In genomic region chr7:32093415-32094408, GRCh38 we compare ENCODE assay signal across 11 cellular contexts. TPM values are rescaled to one million over a fixed set of nuclear protein-coding genes. Genes with fewer than 3 reads are reported as not detected.
DNase-seq lines count a peak whose midpoint lies in the region; ATAC-seq and TF ChIP-seq lines count a peak whose summit lies in the region.
"Had no signal": no experiment of that assay in that cellular context is flagged by ENCODE, and none has a peak within 500 bp of the region (broad histone marks: within the 10 kb centered on the region; RNA-seq: fewer than 3 reads in every experiment).

No MANE protein-coding gene starts in this region.

- no peaks in the 10 kb centered on the region for H3K9me3 ChIP-seq in left lung

- H3K27me3 ChIP-seq in left lung: no peaks in the 10 kb centered on the region

- ATAC-seq in left lung (peak; percentile 81), HG03139 (IDR thresholded peaks at IDR 0.05; ENCODE audit: unreplicated experiment) (no peak)
- ATAC-seq in activated naive CD4-positive, alpha-beta T cell treated with anti-CD3 and anti-CD28 coated beads, Interleukin-2, amount 50 U/mL, for 72 hours: no peak
- ATAC-seq: HepG2 had no signal

- H3K4me3 ChIP-seq in left lung: no peak overlapping the region

- no peaks in the 10 kb centered on the region for H3K36me3 ChIP-seq in left lung

- intact Hi-C loops in left lung (cut with DNase I): no loop called here

- no peak overlapping the region for H3K27ac ChIP-seq in left lung

- DNase-seq in A172 (ENCODE audit: low spot score) (peak; percentile 97), LoVo (ENCODE audit: low spot score) (peak; percentile 47), dedifferentiated amniotic fluid mesenchymal stem cell (ENCODE audit: extremely low spot score) (peak; percentile 99), left lung (peak; percentile 32 to 51), T-helper 9 cell (no peak), RKO (ENCODE audit: low spot score) (no peak)
- no peak for DNase-seq in activated naive CD4-positive, alpha-beta T cell treated with anti-CD3 and anti-CD28 coated beads, Interleukin-2, amount 50 U/mL, for 72 hours (ENCODE audit: low spot score in 2 of 2)
- DNase-seq: cortex of kidney, SW 1271 had no signal

- H3K27ac Mint-ChIP-seq in activated naive CD4-positive, alpha-beta T cell treated with anti-CD3 and anti-CD28 coated beads, Interleukin-2, amount 50 U/mL, for 72 hours: no peak overlapping the region

- H3K4me1 ChIP-seq in left lung: no peaks in the 10 kb centered on the region

- no peaks in the 10 kb centered on the region for H3K36me3 Mint-ChIP-seq in activated naive CD4-positive, alpha-beta T cell treated with anti-CD3 and anti-CD28 coated beads, Interleukin-2, amount 50 U/mL, for 72 hours

- TF ChIP-seq CTCF in left lung (IDR thresholded peaks at IDR 0.05): no peak

- peaks cover 8 to 11% of the 10 kb centered on the region in 2 donors for H3K9me3 Mint-ChIP-seq in activated naive CD4-positive, alpha-beta T cell treated with anti-CD3 and anti-CD28 coated beads, Interleukin-2, amount 50 U/mL, for 72 hours

RNA-seq across cellular contexts. Expression of gene PDE1C, which starts 23.5 kb away (rescaled TPM):
- 133 and 140 TPM in 2 replicates for total RNA-seq in A172 (2014; rRNA removed; shearing (Covaris generic))
- 10 to 100 TPM in 1 of 2 donors, 1 to 10 TPM in 1; 5.5 to 13.8 TPM for total RNA-seq in left lung
- total RNA-seq in activated naive CD4-positive, alpha-beta T cell treated with anti-CD3 and anti-CD28 coated beads, Interleukin-2, amount 50 U/mL, for 72 hours: not detected
- total RNA-seq: HepG2 had no signal

Comparison
In these comparisons a context has a peak if more than half of its experiments do, and no peak if none do; other contexts are left out.
1. DNase-seq: peak in A172 (single experiment), LoVo (single experiment), dedifferentiated amniotic fluid mesenchymal stem cell (single experiment) and left lung (2 of 2); none in T-helper 9 cell (single experiment), RKO (single experiment) and activated naive CD4-positive, alpha-beta T cell treated with anti-CD3 and anti-CD28 coated beads, Interleukin-2, amount 50 U/mL, for 72 hours (0 of 2).